Comparison of ENCODE assay signal across 13 cellular contexts in genomic region chr6:112501705-112502104, GRCh38.
DNase-seq lines count a peak whose midpoint lies in the region; ATAC-seq and TF ChIP-seq lines count a peak whose summit lies in the region.
"Had no signal": no experiment of that assay in that cellular context is flagged by ENCODE, and none has a peak within 500 bp of the region (broad histone marks: within the 10 kb centered on the region; RNA-seq: fewer than 3 reads in every experiment).

No MANE protein-coding gene starts in this region.

- DNase-seq in Right ventricle myocardium superior = peak; percentile 37
- DNase-seq in cardiac septum (ENCODE audit: low spot score) = no peak
- peak in 48 of 56 donors; percentile 1 to 78 (median 32) for DNase-seq in amygdala (lab: John Stamatoyannopoulos, UW)
- peak; percentile 84 for DNase-seq in hepatocyte (ENCODE audit: low spot score)
- peak; percentile 14 for DNase-seq in testis
- DNase-seq in 8988T = no peak
- DNase-seq: ACHN; activated CD4-positive, CD25-positive, alpha-beta regulatory T cell treated with anti-CD3 and anti-CD28 coated beads, Interleukin-2, amount 50 U/mL, for 72 hours; naive thymus-derived CD8-positive, alpha-beta T cell; OCI-M1; trophoblast cell had no signal

- no peaks in the 10 kb centered on the region for H3K4me1 ChIP-seq in hepatocyte (ENCODE audit: insufficient read depth)
- H3K4me1 ChIP-seq in testis = no peaks in the 10 kb centered on the region

- H3K36me3 ChIP-seq in hepatocyte (replicated peaks; ENCODE audit: insufficient read depth, low read depth) = no peaks in the 10 kb centered on the region
- H3K36me3 ChIP-seq in testis (ENCODE audit: low read depth, missing control alignments) = no peaks in the 10 kb centered on the region

- no peak for ATAC-seq in Right ventricle myocardium superior (ENCODE audit: poor library complexity)
- ATAC-seq in HG03039 (IDR thresholded peaks at IDR 0.05; ENCODE audit: unreplicated experiment) = no peak
- no peak for ATAC-seq in HG02884 (IDR thresholded peaks at IDR 0.05; ENCODE audit: unreplicated experiment)
- ATAC-seq: naive thymus-derived CD8-positive, alpha-beta T cell had no signal

- H3K79me2 ChIP-seq in hepatocyte = no peaks in the 10 kb centered on the region

- H3K27me3 ChIP-seq in hepatocyte = no peaks in the 10 kb centered on the region
- H3K27me3 ChIP-seq in testis = no peaks in the 10 kb centered on the region

- peak overlapping the region; percentile 57 for H3K4me2 ChIP-seq in hepatocyte

- intact Hi-C loops in Right ventricle myocardium superior (cut with DNase I) = no loop called here
- intact Hi-C loops in cardiac septum (cut with DNase I) = no loop called here
- intact Hi-C loops in testis (cut with DNase I; ENCODE audit: low total_unique reads) = no loop called here

- H4K20me1 ChIP-seq in hepatocyte (ENCODE audit: insufficient read depth, poor library complexity, severe bottlenecking) = no peaks in the 10 kb centered on the region

- H3K4me3 ChIP-seq in hepatocyte = no peak overlapping the region
- no peak overlapping the region for H3K4me3 ChIP-seq in testis

- H3K27ac ChIP-seq in hepatocyte (peak overlapping the region; percentile 63), testis (no peak overlapping the region)

- TF ChIP-seq CTCF in hepatocyte (IDR thresholded peaks at IDR 0.05; ENCODE audit: poor library complexity) (no peak), testis (IDR thresholded peaks at IDR 0.05) (no peak)

- H3K9me2 ChIP-seq in hepatocyte (replicated peaks; ENCODE audit: insufficient read depth) = no peaks in the 10 kb centered on the region

- WGBS in hepatocyte (ENCODE audit: low lambda C conversion rate, missing lambda C conversion rate) = 37% methylated on average over 5 of the region's 5 CpGs
- WGBS in testis, 2 donors = 23 to 33% methylated on average over 5 of the region's 5 CpGs

- TF ChIP-seq POLR2A in testis (IDR thresholded peaks at IDR 0.05) = no peak

- H3K9me3 ChIP-seq in hepatocyte (ENCODE audit: low read depth) = no peaks in the 10 kb centered on the region
- no peaks in the 10 kb centered on the region for H3K9me3 ChIP-seq in testis

- no peak overlapping the region for H2AFZ ChIP-seq in hepatocyte

Comparison
In these comparisons a context has a peak if more than half of its experiments do, and no peak if none do; other contexts are left out.
1. DNase-seq: peak in Right ventricle myocardium superior (single experiment), amygdala (48 of 56), hepatocyte (single experiment) and testis (single experiment); none in cardiac septum (single experiment) and 8988T (single experiment).